In genomic region chr19:18391509-18392075, GRCh38 we compare ENCODE assay signal across 20 cellular contexts. TPM values are rescaled to one million over a fixed set of nuclear protein-coding genes. Genes with fewer than 3 reads are reported as not detected.
"Had no signal": no experiment of that assay in that cellular context is flagged by ENCODE, and none has a peak within 500 bp of the region (broad histone marks: within the 10 kb centered on the region; RNA-seq: fewer than 3 reads in every experiment).

No MANE protein-coding gene starts in this region.

- H3K27me3 ChIP-seq: gastrocnemius medialis, ovary, thyroid gland had no signal

- H3K9me3 ChIP-seq: gastrocnemius medialis, ovary, thyroid gland had no signal

- DNase-seq: activated CD4-positive, alpha-beta T cell treated with anti-CD3 and anti-CD28 coated beads for 48 hours; activated CD8-positive, alpha-beta T cell treated with anti-CD3 and anti-CD28 coated beads for 36 hours; activated effector memory CD4-positive, alpha-beta T cell treated with Interleukin-2 at 50 U/mL for 16 hours; activated naive CD4-positive, alpha-beta T cell treated with anti-CD3 and anti-CD28 coated beads, Interleukin-2, amount 50 U/mL, for 16 hours; activated T-cell treated with anti-CD3 and anti-CD28 coated beads, Interleukin-2, amount 50 U/mL, for 4 hours; endodermal cell; gastrocnemius medialis; heart right ventricle; stimulated activated CD4-positive, alpha-beta T cell treated with anti-CD3 and anti-CD28 coated beads, Interleukin-12 subunit alpha, Interleukin-12 subunit beta, amount 100 ng/mL, for 4 hours; stimulated activated CD4-positive, alpha-beta T cell treated with anti-CD3 and anti-CD28 coated beads, Interleukin-2, amount 100 ng/mL, for 24 hours; thyroid gland had no signal

- H3K27ac ChIP-seq: gastrocnemius medialis, thyroid gland had no signal

- FAIRE-seq: astrocyte, bronchial epithelial cell, TTC549 had no signal

- H3K4me3 ChIP-seq: gastrocnemius medialis, ovary, thyroid gland had no signal

- H3K36me3 ChIP-seq: gastrocnemius medialis, ovary, thyroid gland had no signal

- ATAC-seq: activated CD8-positive, alpha-beta T cell treated with anti-CD3 and anti-CD28 coated beads for 36 hours; activated T-cell treated with anti-CD3 and anti-CD28 coated beads, Interleukin-2, amount 50 U/mL, for 4 hours; gastrocnemius medialis; WTC11 had no signal

RNA-seq across cellular contexts. Expression of gene GDF15, which starts 5.6 kb away (rescaled TPM):
- total RNA-seq: activated CD8-positive, alpha-beta T cell treated with anti-CD3 and anti-CD28 coated beads for 36 hours; T-helper 2 cell treated with Interferon-gamma antibody and Interleukin-4, amounts not matched to agents 100 ng/mL and 5 ng/mL, for 36 hours had no signal
- polyA plus RNA-seq: neural cell had no signal

RNA-seq across cellular contexts. Expression of gene LRRC25, which starts 5.8 kb away (rescaled TPM):
- total RNA-seq: activated CD8-positive, alpha-beta T cell treated with anti-CD3 and anti-CD28 coated beads for 36 hours; activated T-cell treated with anti-CD3 and anti-CD28 coated beads, Interleukin-2, amount 50 U/mL, for 4 hours; astrocyte; bronchial epithelial cell; chondrocyte; dermis microvascular lymphatic vessel endothelial cell; endodermal cell; T-helper 2 cell treated with Interferon-gamma antibody and Interleukin-4, amounts not matched to agents 100 ng/mL and 5 ng/mL, for 36 hours had no signal
- polyA plus RNA-seq: neural cell had no signal
